29 cellular contexts compared by ENCODE assay signal in genomic region chr15:90671216-90671615, GRCh38.
"Had no signal": no experiment of that assay in that cellular context is flagged by ENCODE, and none has a peak within 500 bp of the region (broad histone marks: within the 10 kb centered on the region; RNA-seq: fewer than 3 reads in every experiment).

No MANE protein-coding gene starts in this region.

- H3K27me3 Mint-ChIP-seq: activated naive CD8-positive, alpha-beta T cell had no signal

- H3K27ac Mint-ChIP-seq: activated B cell treated with CpG ODN at 0.5 μM for 24 hours; activated CD8-positive, alpha-beta memory T cell treated with anti-CD3 and anti-CD28 coated beads, Interleukin-2, amount 10 ng/mL, durations not matched to agents 7 days and 5 days; activated CD8-positive, alpha-beta T cell treated with anti-CD3 and anti-CD28 coated beads for 36 hours; activated naive CD4-positive, alpha-beta T cell treated with anti-CD3 and anti-CD28 coated beads for 36 hours; activated naive CD8-positive, alpha-beta T cell; activated T-helper 2 cell treated with anti-CD3 and anti-CD28 coated beads, Interferon-gamma antibody, Interleukin-2, Interleukin-4, amounts not matched to agents 10 μg/mL and 5 μg/mL and 100 μg/mL, durations not matched to agents 14 hours and 24 hours and 36 hours had no signal

- H3K27me3 ChIP-seq: brain microvascular endothelial cell, esophagus muscularis mucosa, gastrocnemius medialis, heart left ventricle had no signal

- ATAC-seq: activated CD4-positive, CD25-positive, alpha-beta regulatory T cell treated with anti-CD3 and anti-CD28 coated beads, Interleukin-2, amount 50 U/mL, for 24 hours; activated CD8-positive, alpha-beta memory T cell treated with anti-CD3 and anti-CD28 coated beads, Interleukin-2, amount 10 ng/mL, durations not matched to agents 7 days and 5 days; activated CD8-positive, alpha-beta T cell treated with anti-CD3 and anti-CD28 coated beads for 36 hours; effector memory CD8-positive, alpha-beta T cell; foreskin keratinocyte; gastrocnemius medialis; heart left ventricle had no signal

- H3K9me3 Mint-ChIP-seq: activated B cell treated with CpG ODN at 0.5 μM for 24 hours; activated CD8-positive, alpha-beta T cell treated with anti-CD3 and anti-CD28 coated beads for 36 hours; activated naive CD4-positive, alpha-beta T cell treated with anti-CD3 and anti-CD28 coated beads for 36 hours; activated T-helper 2 cell treated with anti-CD3 and anti-CD28 coated beads, Interferon-gamma antibody, Interleukin-2, Interleukin-4, amounts not matched to agents 10 μg/mL and 5 μg/mL and 100 μg/mL, durations not matched to agents 14 hours and 24 hours and 36 hours; central memory CD8-positive, alpha-beta T cell; effector memory CD8-positive, alpha-beta T cell had no signal

- H3K36me3 ChIP-seq: brain microvascular endothelial cell, esophagus muscularis mucosa, gastrocnemius medialis, heart left ventricle, WERI-Rb-1 had no signal

- H3K27ac ChIP-seq: brain microvascular endothelial cell, coronary artery, esophagus muscularis mucosa, foreskin keratinocyte, gastrocnemius medialis, heart left ventricle, WERI-Rb-1 had no signal

- H3K4me3 ChIP-seq: coronary artery, esophagus muscularis mucosa, gastrocnemius medialis, heart left ventricle had no signal

- DNase-seq: activated B cell treated with CpG ODN at 0.5 μM for 24 hours; activated CD4-positive, alpha-beta T cell treated with anti-CD3 and anti-CD28 coated beads for 48 hours; activated CD4-positive, alpha-beta T cell treated with anti-CD3 and anti-CD28 coated beads, Interleukin-2, amount 50 U/mL, for 1 hour; activated CD4-positive, alpha-beta T cell treated with anti-CD3 and anti-CD28 coated beads, Interleukin-2, amount 50 U/mL, for 48 hours; activated CD8-positive, alpha-beta memory T cell treated with anti-CD3 and anti-CD28 coated beads, Interleukin-2, amount 10 ng/mL, durations not matched to agents 7 days and 5 days; activated CD8-positive, alpha-beta memory T cell treated with anti-CD3 and anti-CD28 coated beads, Interleukin-2, amount 50 U/mL, for 4 hours; activated CD8-positive, alpha-beta T cell treated with anti-CD3 and anti-CD28 coated beads for 36 hours; activated effector memory CD4-positive, alpha-beta T cell treated with anti-CD3 and anti-CD28 coated beads, Interleukin-2, amount 50 U/mL, for 16 hours; activated naive CD4-positive, alpha-beta T cell treated with anti-CD3 and anti-CD28 coated beads for 36 hours; activated T-cell treated with anti-CD3 and anti-CD28 coated beads, Interleukin-2, amount 50 U/mL, for 1 hour; amniotic stem cell; anterior cingulate cortex; brain microvascular endothelial cell; dermis blood vessel endothelial cell; effector CD4-positive, alpha-beta T cell; effector memory CD8-positive, alpha-beta T cell; erythroblast; foreskin keratinocyte; gastrocnemius medialis; glutamatergic neuron; heart left ventricle; T1000 had no signal

- H3K36me3 Mint-ChIP-seq: activated naive CD8-positive, alpha-beta T cell had no signal

- H3K4me3 Mint-ChIP-seq: activated B cell treated with CpG ODN at 0.5 μM for 24 hours; activated CD8-positive, alpha-beta memory T cell treated with anti-CD3 and anti-CD28 coated beads, Interleukin-2, amount 10 ng/mL, durations not matched to agents 7 days and 5 days; activated CD8-positive, alpha-beta T cell treated with anti-CD3 and anti-CD28 coated beads for 36 hours; activated naive CD4-positive, alpha-beta T cell treated with anti-CD3 and anti-CD28 coated beads for 36 hours; activated naive CD8-positive, alpha-beta T cell; central memory CD8-positive, alpha-beta T cell; effector memory CD8-positive, alpha-beta T cell had no signal
